8 cellular contexts compared by ENCODE assay signal in genomic region chr1:11059166-11059989, GRCh38. TPM values are rescaled to one million over a fixed set of nuclear protein-coding genes. Genes with fewer than 3 reads are reported as not detected.
A peak's percentile ranks its signal among the peaks of the same experiment; 100 is the strongest.
DNase-seq lines count a peak whose midpoint lies in the region; ATAC-seq and TF ChIP-seq lines count a peak whose summit lies in the region.

No MANE protein-coding gene starts in this region.

- no peak for TF ChIP-seq CTCF in endothelial cell (IDR thresholded peaks at IDR 0.05; ENCODE audit: unreplicated experiment)
- TF ChIP-seq CTCF in neutrophil (IDR thresholded peaks at IDR 0.05), result no peak

- CTCF ChIA-PET in activated CD4-positive, alpha-beta T cell treated with anti-CD3 and anti-CD28 coated beads for 36 hours (lab: Charles Lee), result interaction anchor here (0.6 to 5.3 kb wide), 4 partner anchors 13 to 764 kb away, joined by 3 to 40 read pairs (median 4); no protein-coding TSS in a partner anchor

- no peaks in the 10 kb centered on the region for H3K9me3 Mint-ChIP-seq in activated CD4-positive, alpha-beta T cell treated with anti-CD3 and anti-CD28 coated beads for 36 hours (ENCODE audit: low read depth)
- H3K9me3 Mint-ChIP-seq in endothelial cell (ENCODE audit: unreplicated experiment), result no peaks in the 10 kb centered on the region

- H3K4me1 ChIP-seq in neutrophil (ENCODE audit: control insufficient read depth in 1 of 2, insufficient read depth in 1 of 2, low read depth in 1 of 2, low read length in 1 of 2), result peaks cover 17 to 19% of the 10 kb centered on the region in 2 experiments

- H3K4me3 Mint-ChIP-seq in activated CD4-positive, alpha-beta T cell treated with anti-CD3 and anti-CD28 coated beads for 36 hours, result peak overlapping the region; percentile 93
- peak overlapping the region; percentile 97 for H3K4me3 Mint-ChIP-seq in endothelial cell (ENCODE audit: unreplicated experiment)

- H3K36me3 Mint-ChIP-seq in activated CD4-positive, alpha-beta T cell treated with anti-CD3 and anti-CD28 coated beads for 36 hours (ENCODE audit: low read depth), result peaks cover 42% of the 10 kb centered on the region
- peaks cover 2% of the 10 kb centered on the region for H3K36me3 Mint-ChIP-seq in endothelial cell (ENCODE audit: low read depth, unreplicated experiment)

- H3K4me1 Mint-ChIP-seq in activated CD4-positive, alpha-beta T cell treated with anti-CD3 and anti-CD28 coated beads for 36 hours, result peaks cover 41% of the 10 kb centered on the region
- peaks cover 13% of the 10 kb centered on the region for H3K4me1 Mint-ChIP-seq in endothelial cell (ENCODE audit: unreplicated experiment)

- H3K27me3 ChIP-seq in neutrophil, result peaks cover 9% of the 10 kb centered on the region

- peaks cover 6% of the 10 kb centered on the region for H3K36me3 ChIP-seq in neutrophil

- peak overlapping the region; percentile 60 to 62 for H3K4me3 ChIP-seq in neutrophil (ENCODE audit: low read depth in 1 of 2, low read length in 1 of 2)

- POLR2A ChIA-PET in activated CD4-positive, alpha-beta T cell treated with anti-CD3 and anti-CD28 coated beads for 36 hours (lab: Charles Lee), result interaction anchor here (0.5 to 0.6 kb wide), 2 partner anchors 12 to 196 kb away, joined by 3 read pairs; no protein-coding TSS in a partner anchor

- no peaks in the 10 kb centered on the region for H3K27me3 Mint-ChIP-seq in activated CD4-positive, alpha-beta T cell treated with anti-CD3 and anti-CD28 coated beads for 36 hours
- H3K27me3 Mint-ChIP-seq in endothelial cell (ENCODE audit: unreplicated experiment), result peaks cover 3% of the 10 kb centered on the region

- no peaks in the 10 kb centered on the region for H3K9me3 ChIP-seq in neutrophil

- no peak overlapping the region for H3K27ac ChIP-seq in neutrophil

- intact Hi-C loops in activated CD4-positive, alpha-beta T cell treated with anti-CD3 and anti-CD28 coated beads for 36 hours (cut with DNase I, micrococcal nuclease), result no loop called here

- no peak for DNase-seq in activated CD4-positive, alpha-beta T cell treated with anti-CD3 and anti-CD28 coated beads for 36 hours
- DNase-seq in activated CD4-positive, alpha-beta T cell treated with anti-CD3 and anti-CD28 coated beads, Interleukin-2, amount 50 U/mL, for 48 hours, result no peak
- DNase-seq in endothelial cell (ENCODE audit: low spot score), result no peak
- DNase-seq in NCI-H226, result no peak
- DNase-seq in Kasumi-1 (lab: John Stamatoyannopoulos, UW), result no peak

- H3K27ac Mint-ChIP-seq in activated CD4-positive, alpha-beta T cell treated with anti-CD3 and anti-CD28 coated beads for 36 hours, result peak overlapping the region; percentile 88
- no peak overlapping the region for H3K27ac Mint-ChIP-seq in endothelial cell (ENCODE audit: unreplicated experiment)

- peak; percentile 5 for ATAC-seq in activated CD4-positive, alpha-beta T cell treated with anti-CD3 and anti-CD28 coated beads for 36 hours
- peak; percentile 10 for ATAC-seq in HG02870 (IDR thresholded peaks at IDR 0.05; ENCODE audit: unreplicated experiment)
- peak; percentile 6 for ATAC-seq in SK-N-SH treated with all-trans-retinoic acid at 6 μM for 48 hours

TF ChIP-seq in SK-N-SH treated with all-trans-retinoic acid at 6 μM for 48 hours, 23 proteins besides CTCF, POLR2A, EP300 and RAD21:
- no peak for TF ChIP-seq CSDC2 (CRISPR knock-in tag; IDR thresholded peaks at IDR 0.05)
- TF ChIP-seq ZNF70 (CRISPR knock-in tag; IDR thresholded peaks at IDR 0.05), result no peak
- TF ChIP-seq ZNF8 (CRISPR knock-in tag; IDR thresholded peaks at IDR 0.05), result no peak
- TF ChIP-seq, protein P1, sequence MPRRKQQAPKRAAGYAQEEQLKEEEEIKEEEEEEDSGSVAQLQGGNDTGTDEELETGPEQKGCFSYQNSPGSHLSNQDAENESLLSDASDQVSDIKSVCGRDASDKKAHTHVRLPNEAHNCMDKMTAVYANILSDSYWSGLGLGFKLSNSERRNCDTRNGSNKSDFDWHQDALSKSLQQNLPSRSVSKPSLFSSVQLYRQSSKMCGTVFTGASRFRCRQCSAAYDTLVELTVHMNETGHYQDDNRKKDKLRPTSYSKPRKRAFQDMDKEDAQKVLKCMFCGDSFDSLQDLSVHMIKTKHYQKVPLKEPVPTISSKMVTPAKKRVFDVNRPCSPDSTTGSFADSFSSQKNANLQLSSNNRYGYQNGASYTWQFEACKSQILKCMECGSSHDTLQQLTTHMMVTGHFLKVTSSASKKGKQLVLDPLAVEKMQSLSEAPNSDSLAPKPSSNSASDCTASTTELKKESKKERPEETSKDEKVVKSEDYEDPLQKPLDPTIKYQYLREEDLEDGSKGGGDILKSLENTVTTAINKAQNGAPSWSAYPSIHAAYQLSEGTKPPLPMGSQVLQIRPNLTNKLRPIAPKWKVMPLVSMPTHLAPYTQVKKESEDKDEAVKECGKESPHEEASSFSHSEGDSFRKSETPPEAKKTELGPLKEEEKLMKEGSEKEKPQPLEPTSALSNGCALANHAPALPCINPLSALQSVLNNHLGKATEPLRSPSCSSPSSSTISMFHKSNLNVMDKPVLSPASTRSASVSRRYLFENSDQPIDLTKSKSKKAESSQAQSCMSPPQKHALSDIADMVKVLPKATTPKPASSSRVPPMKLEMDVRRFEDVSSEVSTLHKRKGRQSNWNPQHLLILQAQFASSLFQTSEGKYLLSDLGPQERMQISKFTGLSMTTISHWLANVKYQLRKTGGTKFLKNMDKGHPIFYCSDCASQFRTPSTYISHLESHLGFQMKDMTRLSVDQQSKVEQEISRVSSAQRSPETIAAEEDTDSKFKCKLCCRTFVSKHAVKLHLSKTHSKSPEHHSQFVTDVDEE (CRISPR knock-in tag; IDR thresholded peaks at IDR 0.05), result no peak
- TF ChIP-seq ESRRG (CRISPR knock-in tag; IDR thresholded peaks at IDR 0.05), result no peak
- TF ChIP-seq GLIS3 (CRISPR knock-in tag; IDR thresholded peaks at IDR 0.05), result no peak
- TF ChIP-seq ZNF565 (CRISPR knock-in tag; conservative IDR thresholded peaks at IDR 0.05; ENCODE audit: low read depth), result no peak
- no peak for TF ChIP-seq ARNTL (CRISPR knock-in tag; IDR thresholded peaks at IDR 0.05; ENCODE audit: borderline replicate concordance, low read depth)

RNA-seq across cellular contexts. Expression of gene SRM, which starts 0.4 kb away (rescaled TPM):
- 100 to 1,000 TPM; 180 to 242 TPM for total RNA-seq in activated CD4-positive, alpha-beta T cell treated with anti-CD3 and anti-CD28 coated beads for 36 hours
- total RNA-seq in endothelial cell (ENCODE audit: unreplicated experiment), result 51.0 TPM

RNA-seq across cellular contexts. Expression of gene MASP2, which starts 12.3 kb away (rescaled TPM):
- total RNA-seq in activated CD4-positive, alpha-beta T cell treated with anti-CD3 and anti-CD28 coated beads for 36 hours, result not detected
- not detected for total RNA-seq in endothelial cell (ENCODE audit: unreplicated experiment)

RNA-seq across cellular contexts. Expression of gene EXOSC10, which starts 40.3 kb away (rescaled TPM):
- total RNA-seq in activated CD4-positive, alpha-beta T cell treated with anti-CD3 and anti-CD28 coated beads for 36 hours, result 10 to 100 TPM; 74.3 to 89.6 TPM
- total RNA-seq in endothelial cell (ENCODE audit: unreplicated experiment), result 80.6 TPM

RNA-seq across cellular contexts. Expression of gene TARDBP, which starts 46.9 kb away (rescaled TPM):
- 100 to 1,000 TPM; 180 to 190 TPM for total RNA-seq in activated CD4-positive, alpha-beta T cell treated with anti-CD3 and anti-CD28 coated beads for 36 hours
- 161 TPM for total RNA-seq in endothelial cell (ENCODE audit: unreplicated experiment)
